ENCODE assay signal across 20 cellular contexts in the genomic region with DNA sequence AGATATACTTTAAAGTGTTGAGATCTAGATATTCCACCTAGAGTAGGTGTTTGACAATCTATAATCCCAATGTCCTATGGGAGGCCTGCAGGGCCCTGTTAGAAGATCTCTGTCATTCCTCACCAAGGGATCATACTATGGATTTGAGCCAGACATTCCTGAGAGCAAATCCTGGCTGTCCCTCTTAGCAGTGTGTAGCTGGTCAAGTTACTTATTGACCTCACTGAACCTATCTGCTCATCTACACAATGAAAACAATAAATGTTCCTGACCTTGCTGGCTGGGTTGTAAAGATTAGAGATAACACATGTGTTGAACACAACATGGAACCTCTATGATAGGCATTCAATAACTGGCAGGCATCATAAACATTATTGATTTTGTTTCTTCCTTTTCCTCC.
"Had no signal": no experiment of that assay in that cellular context is flagged by ENCODE, and none has a peak within 500 bp of the region (broad histone marks: within the 10 kb centered on the region; RNA-seq: fewer than 3 reads in every experiment).

No MANE protein-coding gene starts in this region.

- H3K27ac ChIP-seq: foreskin keratinocyte, heart left ventricle, spleen, suprapubic skin, upper lobe of left lung, WERI-Rb-1 had no signal

- H3K27me3 ChIP-seq: foreskin keratinocyte, heart left ventricle, spleen, suprapubic skin, upper lobe of left lung had no signal

- H3K36me3 ChIP-seq: heart left ventricle, spleen, suprapubic skin, upper lobe of left lung, WERI-Rb-1 had no signal

- H3K4me1 ChIP-seq: heart left ventricle, spleen, suprapubic skin, upper lobe of left lung had no signal

- H3K9me3 ChIP-seq: heart left ventricle, spleen, suprapubic skin, upper lobe of left lung had no signal

- H3K9me3 Mint-ChIP-seq: activated CD4-positive, alpha-beta memory T cell treated with anti-CD3 and anti-CD28 coated beads, Interleukin-2, amount 10 ng/mL, durations not matched to agents 7 days and 5 days; activated naive CD8-positive, alpha-beta T cell treated with anti-CD3 and anti-CD28 coated beads, Interleukin-2, amount 10 ng/mL, durations not matched to agents 7 days and 5 days; activated T-cell treated with anti-CD3 and anti-CD28 coated beads, Interleukin-2, amount 50 U/mL, for 72 hours had no signal

- FAIRE-seq: bronchial epithelial cell, islet of Langerhans had no signal

- H3K36me3 Mint-ChIP-seq: activated naive CD8-positive, alpha-beta T cell treated with anti-CD3 and anti-CD28 coated beads, Interleukin-2, amount 10 ng/mL, durations not matched to agents 7 days and 5 days; naive B cell had no signal

- DNase-seq: activated CD4-positive, alpha-beta memory T cell treated with anti-CD3 and anti-CD28 coated beads, Interleukin-2, amount 10 ng/mL, durations not matched to agents 7 days and 5 days; activated CD4-positive, alpha-beta T cell treated with anti-CD3 and anti-CD28 coated beads for 36 hours; activated CD8-positive, alpha-beta memory T cell treated with anti-CD3 and anti-CD28 coated beads, Interleukin-2, amount 50 U/mL, for 4 hours; activated gamma-delta T cell treated with Interleukin-2 at 50 U/mL for 16 hours; activated naive CD8-positive, alpha-beta T cell treated with anti-CD3 and anti-CD28 coated beads, Interleukin-2, amount 10 ng/mL, durations not matched to agents 7 days and 5 days; activated T-cell treated with anti-CD3 and anti-CD28 coated beads, Interleukin-2, amount 50 U/mL, for 72 hours; anterior cingulate cortex; foreskin keratinocyte; heart left ventricle; naive B cell; posterior cingulate gyrus; right cardiac atrium; spleen; stimulated activated CD4-positive, alpha-beta T cell treated with anti-CD3 and anti-CD28 coated beads, Interleukin-2, amount 100 ng/mL, for 24 hours; stimulated activated naive CD4-positive, alpha-beta T cell; upper lobe of left lung; WERI-Rb-1 had no signal

- ATAC-seq: activated CD4-positive, alpha-beta T cell treated with anti-CD3 and anti-CD28 coated beads for 36 hours; activated T-cell treated with anti-CD3 and anti-CD28 coated beads, Interleukin-2, amount 50 U/mL, for 72 hours; foreskin keratinocyte; heart left ventricle; right cardiac atrium had no signal

- H3K4me3 Mint-ChIP-seq: activated CD4-positive, alpha-beta memory T cell treated with anti-CD3 and anti-CD28 coated beads, Interleukin-2, amount 10 ng/mL, durations not matched to agents 7 days and 5 days; activated CD4-positive, alpha-beta T cell treated with anti-CD3 and anti-CD28 coated beads for 36 hours; activated naive CD8-positive, alpha-beta T cell treated with anti-CD3 and anti-CD28 coated beads, Interleukin-2, amount 10 ng/mL, durations not matched to agents 7 days and 5 days; activated T-cell treated with anti-CD3 and anti-CD28 coated beads, Interleukin-2, amount 50 U/mL, for 72 hours; naive B cell had no signal

- H3K4me3 ChIP-seq: heart left ventricle, spleen, suprapubic skin, upper lobe of left lung had no signal

- H3K27ac Mint-ChIP-seq: activated CD4-positive, alpha-beta memory T cell treated with anti-CD3 and anti-CD28 coated beads, Interleukin-2, amount 10 ng/mL, durations not matched to agents 7 days and 5 days; activated CD4-positive, alpha-beta T cell treated with anti-CD3 and anti-CD28 coated beads for 36 hours; activated naive CD8-positive, alpha-beta T cell treated with anti-CD3 and anti-CD28 coated beads, Interleukin-2, amount 10 ng/mL, durations not matched to agents 7 days and 5 days; activated T-cell treated with anti-CD3 and anti-CD28 coated beads, Interleukin-2, amount 50 U/mL, for 72 hours; naive B cell had no signal

- H3K27me3 Mint-ChIP-seq: activated CD4-positive, alpha-beta memory T cell treated with anti-CD3 and anti-CD28 coated beads, Interleukin-2, amount 10 ng/mL, durations not matched to agents 7 days and 5 days; activated naive CD8-positive, alpha-beta T cell treated with anti-CD3 and anti-CD28 coated beads, Interleukin-2, amount 10 ng/mL, durations not matched to agents 7 days and 5 days had no signal

- H3K4me1 Mint-ChIP-seq: activated CD4-positive, alpha-beta memory T cell treated with anti-CD3 and anti-CD28 coated beads, Interleukin-2, amount 10 ng/mL, durations not matched to agents 7 days and 5 days; activated CD4-positive, alpha-beta T cell treated with anti-CD3 and anti-CD28 coated beads for 36 hours; activated naive CD8-positive, alpha-beta T cell treated with anti-CD3 and anti-CD28 coated beads, Interleukin-2, amount 10 ng/mL, durations not matched to agents 7 days and 5 days; naive B cell had no signal
